In genomic region chr3:127792664-127793292, GRCh38 we compare ENCODE assay signal across 11 cellular contexts. TPM values are rescaled to one million over a fixed set of nuclear protein-coding genes. Genes with fewer than 3 reads are reported as not detected.
DNase-seq lines count a peak whose midpoint lies in the region; ATAC-seq and TF ChIP-seq lines count a peak whose summit lies in the region.
"Had no signal": no experiment of that assay in that cellular context is flagged by ENCODE, and none has a peak within 500 bp of the region (broad histone marks: within the 10 kb centered on the region; RNA-seq: fewer than 3 reads in every experiment).

No MANE protein-coding gene starts in this region.

- H3K27me3 Mint-ChIP-seq in nephron (ENCODE audit: low read depth) = no peaks in the 10 kb centered on the region
- peaks cover 3% of the 10 kb centered on the region for H3K27me3 Mint-ChIP-seq in activated CD8-positive, alpha-beta T cell treated with anti-CD3 and anti-CD28 coated beads for 36 hours

- intact Hi-C loops in activated CD8-positive, alpha-beta T cell treated with anti-CD3 and anti-CD28 coated beads for 36 hours (cut with micrococcal nuclease) = no loop called here

- H3K9me3 ChIP-seq in AG04450 (ENCODE audit: control insufficient read depth, insufficient read depth, low read length) = no peaks in the 10 kb centered on the region
- peaks cover 3% of the 10 kb centered on the region; the same call in 1 of the 2 replicates for H3K9me3 ChIP-seq in MG63
- H3K9me3 ChIP-seq: suprapubic skin had no signal

- peaks cover 68% of the 10 kb centered on the region for H3K4me1 Mint-ChIP-seq in nephron
- peaks cover 4% of the 10 kb centered on the region for H3K4me1 Mint-ChIP-seq in activated CD8-positive, alpha-beta T cell treated with anti-CD3 and anti-CD28 coated beads for 36 hours (ENCODE audit: low read depth)

- H3K4me3 Mint-ChIP-seq in nephron = peak overlapping the region in 1 of 3 experiments; percentile 8
- H3K4me3 Mint-ChIP-seq in activated CD8-positive, alpha-beta T cell treated with anti-CD3 and anti-CD28 coated beads for 36 hours = no peak overlapping the region

- no peak overlapping the region for H3K4me3 ChIP-seq in AG04450 (ENCODE audit: low read depth, low read length)
- no peak overlapping the region for H3K4me3 ChIP-seq in MG63
- no peak overlapping the region for H3K4me3 ChIP-seq in epithelial cell of esophagus (ENCODE audit: low read length)
- H3K4me3 ChIP-seq: suprapubic skin had no signal

- peaks cover 32% of the 10 kb centered on the region for H3K36me3 ChIP-seq in MG63
- H3K36me3 ChIP-seq: suprapubic skin had no signal

- POLR2A ChIA-PET in AG04450 (lab: Yijun Ruan, JAX) = interaction anchor here (0.5 to 1.2 kb wide), 4 partner anchors 11 to 54 kb away, joined by 3 to 8 read pairs (median 5); no protein-coding TSS in a partner anchor
- POLR2A ChIA-PET in activated CD8-positive, alpha-beta T cell treated with anti-CD3 and anti-CD28 coated beads for 36 hours (lab: Charles Lee) = interaction anchor here (0.6 to 0.7 kb wide), 2 partner anchors 14 to 746 kb away, joined by 3 to 4 read pairs; no protein-coding TSS in a partner anchor

- peak overlapping the region; percentile 94 for H3K27ac ChIP-seq in AG04450 (ENCODE audit: low read depth, low read length)
- H3K27ac ChIP-seq: suprapubic skin had no signal

- no peaks in the 10 kb centered on the region for H3K27me3 ChIP-seq in AG04450 (ENCODE audit: control insufficient read depth, insufficient read depth, low read length)
- no peaks in the 10 kb centered on the region for H3K27me3 ChIP-seq in MG63
- H3K27me3 ChIP-seq: suprapubic skin had no signal

- DNase-seq in AG04450 (ENCODE audit: low read depth, low spot score) (peak; percentile 95), MG63 (peak; percentile 99), epithelial cell of esophagus (ENCODE audit: low read depth) (peak; percentile 88), NCI-H1694 (lab: John Stamatoyannopoulos, UW) (no peak), SKM-1 (lab: John Stamatoyannopoulos, UW; ENCODE audit: unreplicated experiment) (no peak)
- DNase-seq in activated CD8-positive, alpha-beta T cell treated with anti-CD3 and anti-CD28 coated beads for 36 hours = no peak
- DNase-seq: COR-L47, foreskin melanocyte had no signal

- H3K36me3 Mint-ChIP-seq in nephron (ENCODE audit: low read depth) = no peaks in the 10 kb centered on the region
- H3K36me3 Mint-ChIP-seq in activated CD8-positive, alpha-beta T cell treated with anti-CD3 and anti-CD28 coated beads for 36 hours (ENCODE audit: low read depth) = no peaks in the 10 kb centered on the region

- TF ChIP-seq CTCF in AG04450 (IDR thresholded peaks at IDR 0.05; ENCODE audit: low read depth, low read length) (no peak), epithelial cell of esophagus (IDR thresholded peaks at IDR 0.05; ENCODE audit: insufficient read depth, low read depth, low read length, missing control alignments) (no peak), nephron (IDR thresholded peaks at IDR 0.05; ENCODE audit: unreplicated experiment in 3 of 3) (no peak)
- no peak for TF ChIP-seq CTCF in activated CD8-positive, alpha-beta T cell treated with anti-CD3 and anti-CD28 coated beads for 36 hours (IDR thresholded peaks at IDR 0.05)

- H3K27ac Mint-ChIP-seq in nephron = peak overlapping the region; percentile 79 to 97 (median 96)
- H3K27ac Mint-ChIP-seq in activated CD8-positive, alpha-beta T cell treated with anti-CD3 and anti-CD28 coated beads for 36 hours = no peak overlapping the region

- CTCF ChIA-PET in AG04450 (lab: Charles Lee) = interaction anchor here (0.6 to 1.2 kb wide), 2 partner anchors 29 to 102 kb away, joined by 3 to 4 read pairs; partner anchors contain the start of gene MGLL
- CTCF ChIA-PET in activated CD8-positive, alpha-beta T cell treated with anti-CD3 and anti-CD28 coated beads for 36 hours (lab: Charles Lee) = no interaction called here

- no peak for ATAC-seq in HG02981 (IDR thresholded peaks at IDR 0.05; ENCODE audit: unreplicated experiment)
- no peak for ATAC-seq in activated CD8-positive, alpha-beta T cell treated with anti-CD3 and anti-CD28 coated beads for 36 hours

- H3K9me3 Mint-ChIP-seq in nephron = no peaks in the 10 kb centered on the region
- peaks cover 2% of the 10 kb centered on the region for H3K9me3 Mint-ChIP-seq in activated CD8-positive, alpha-beta T cell treated with anti-CD3 and anti-CD28 coated beads for 36 hours

RNA-seq across cellular contexts. Expression of gene MGLL, which starts 29.5 kb away (rescaled TPM):
- polyA plus RNA-seq in AG04450 (2011; rRNA removed) = 49.1 and 51.5 TPM in 2 replicates
- polyA minus RNA-seq in AG04450 (2011; rRNA and poly(A)+ RNA removed) = 67.4 and 85.4 TPM in 2 replicates
- 28.8 and 29.0 TPM in 2 replicates for total RNA-seq in MG63 (2014; rRNA removed; shearing (Covaris generic); ENCODE audit: low replicate concordance)
- total RNA-seq in activated CD8-positive, alpha-beta T cell treated with anti-CD3 and anti-CD28 coated beads for 36 hours = 1 to 10 TPM; 1.1 to 3.1 TPM

Comparison
In these comparisons a context has a peak if more than half of its experiments do, and no peak if none do; other contexts are left out.
1. DNase-seq: peak in AG04450 (single experiment), MG63 (single experiment) and epithelial cell of esophagus (single experiment); none in NCI-H1694 (single experiment), activated CD8-positive, alpha-beta T cell treated with anti-CD3 and anti-CD28 coated beads for 36 hours (single experiment) and SKM-1 (single experiment).